ENCODE assay signal across 28 cellular contexts in the genomic region with DNA sequence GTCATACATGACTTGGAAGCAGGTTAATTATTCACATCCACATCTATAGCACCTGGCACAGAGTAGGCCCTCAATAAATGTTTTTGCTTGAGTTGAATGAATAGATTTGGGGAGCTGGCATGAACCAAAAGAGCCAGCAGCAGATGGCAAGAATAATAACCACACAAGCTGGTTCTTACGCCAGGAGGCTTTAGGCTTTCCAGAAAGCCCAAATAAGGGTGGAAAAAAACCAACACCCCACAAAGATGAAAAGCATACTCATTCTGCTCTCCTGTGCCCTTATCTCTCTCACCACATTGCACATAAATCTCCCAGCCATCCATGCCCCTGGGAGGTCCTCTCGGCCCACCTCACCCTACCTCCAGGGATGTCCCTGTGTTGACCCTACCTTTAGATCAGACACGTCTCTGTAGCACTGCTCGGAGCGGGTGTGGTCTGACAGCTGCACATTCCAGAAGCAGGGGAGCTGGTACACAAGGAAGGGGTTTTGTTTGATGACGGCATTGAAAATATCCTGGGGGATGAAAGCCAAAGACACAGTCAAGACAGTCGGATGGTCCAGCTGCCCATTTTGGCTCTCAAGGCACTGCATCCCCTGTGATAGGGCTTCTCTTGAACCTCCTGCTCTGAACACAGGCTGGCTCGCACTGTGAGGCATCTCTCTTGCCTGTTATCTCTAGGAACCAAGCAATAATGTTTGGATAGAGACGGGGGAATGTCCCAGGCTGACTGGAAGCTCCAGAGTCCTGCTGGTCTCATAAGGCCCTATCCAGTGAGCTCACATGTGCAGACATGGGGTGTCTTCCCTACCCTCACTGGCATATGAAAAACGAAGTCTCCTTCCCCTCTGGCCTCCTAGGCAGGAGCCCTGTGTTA.
A peak's percentile ranks its signal among the peaks of the same experiment; 100 is the strongest.
DNase-seq lines count a peak whose midpoint lies in the region; ATAC-seq and TF ChIP-seq lines count a peak whose summit lies in the region.
"Had no signal": no experiment of that assay in that cellular context is flagged by ENCODE, and none has a peak within 500 bp of the region (broad histone marks: within the 10 kb centered on the region; RNA-seq: fewer than 3 reads in every experiment).

No MANE protein-coding gene starts in this region.

- POLR2A ChIA-PET in activated CD4-positive, alpha-beta memory T cell treated with anti-CD3 and anti-CD28 coated beads for 36 hours (lab: Charles Lee): no interaction called here

- H3K36me3 Mint-ChIP-seq in activated CD4-positive, alpha-beta memory T cell treated with anti-CD3 and anti-CD28 coated beads for 36 hours: no peaks in the 10 kb centered on the region
- peaks cover 6% of the 10 kb centered on the region for H3K36me3 Mint-ChIP-seq in stimulated activated effector memory CD8-positive, alpha-beta T cell treated with anti-CD3 and anti-CD28 coated beads, Interleukin-12 subunit alpha, Interleukin-12 subunit beta, amount 100 ng/mL, for 72 hours
- H3K36me3 Mint-ChIP-seq: activated naive CD4-positive, alpha-beta T cell treated with anti-CD3 and anti-CD28 coated beads, Interleukin-2, amount 50 U/mL, for 24 hours had no signal

- no peaks in the 10 kb centered on the region for H3K4me1 Mint-ChIP-seq in activated CD4-positive, alpha-beta memory T cell treated with anti-CD3 and anti-CD28 coated beads for 36 hours (ENCODE audit: low read depth)
- no peaks in the 10 kb centered on the region for H3K4me1 Mint-ChIP-seq in stimulated activated effector memory CD8-positive, alpha-beta T cell treated with anti-CD3 and anti-CD28 coated beads, Interleukin-12 subunit alpha, Interleukin-12 subunit beta, amount 100 ng/mL, for 72 hours
- H3K4me1 Mint-ChIP-seq: activated CD4-positive, alpha-beta memory T cell treated with anti-CD3 and anti-CD28 coated beads, Interleukin-2, amount 10 ng/mL, durations not matched to agents 7 days and 5 days; activated naive CD4-positive, alpha-beta T cell treated with anti-CD3 and anti-CD28 coated beads, Interleukin-2, amount 50 U/mL, for 24 hours; CD4-positive, alpha-beta memory T cell; H9 had no signal

- H3K9me3 Mint-ChIP-seq in activated CD4-positive, alpha-beta memory T cell treated with anti-CD3 and anti-CD28 coated beads for 36 hours: peaks cover 22% of the 10 kb centered on the region
- peaks cover 16% of the 10 kb centered on the region for H3K9me3 Mint-ChIP-seq in stimulated activated effector memory CD8-positive, alpha-beta T cell treated with anti-CD3 and anti-CD28 coated beads, Interleukin-12 subunit alpha, Interleukin-12 subunit beta, amount 100 ng/mL, for 72 hours

- H3K4me3 Mint-ChIP-seq in activated CD4-positive, alpha-beta memory T cell treated with anti-CD3 and anti-CD28 coated beads for 36 hours: no peak overlapping the region
- H3K4me3 Mint-ChIP-seq in stimulated activated effector memory CD8-positive, alpha-beta T cell treated with anti-CD3 and anti-CD28 coated beads, Interleukin-12 subunit alpha, Interleukin-12 subunit beta, amount 100 ng/mL, for 72 hours: no peak overlapping the region
- H3K4me3 Mint-ChIP-seq: activated CD4-positive, alpha-beta memory T cell treated with anti-CD3 and anti-CD28 coated beads, Interleukin-2, amount 10 ng/mL, durations not matched to agents 7 days and 5 days; activated naive CD4-positive, alpha-beta T cell treated with anti-CD3 and anti-CD28 coated beads, Interleukin-2, amount 50 U/mL, for 24 hours; CD4-positive, alpha-beta memory T cell; H9 had no signal

- ATAC-seq in omental fat pad (ENCODE audit: low FRiP score): peak; percentile 46
- no peak for ATAC-seq in GM18907 (IDR thresholded peaks at IDR 0.05; ENCODE audit: unreplicated experiment)
- no peak for ATAC-seq in stimulated activated effector memory CD8-positive, alpha-beta T cell treated with anti-CD3 and anti-CD28 coated beads, Interleukin-12 subunit alpha, Interleukin-12 subunit beta, amount 100 ng/mL, for 72 hours
- ATAC-seq in HG03159 (IDR thresholded peaks at IDR 0.05; ENCODE audit: unreplicated experiment): no peak

- peak overlapping the region; percentile 47 for H3K27ac ChIP-seq in cingulate gyrus (ENCODE audit: low read depth, low read length)
- H3K27ac ChIP-seq: left ventricle myocardium inferior, pancreas, thoracic aorta, vagina had no signal

- H3K27ac Mint-ChIP-seq in activated CD4-positive, alpha-beta memory T cell treated with anti-CD3 and anti-CD28 coated beads for 36 hours: no peak overlapping the region
- no peak overlapping the region for H3K27ac Mint-ChIP-seq in stimulated activated effector memory CD8-positive, alpha-beta T cell treated with anti-CD3 and anti-CD28 coated beads, Interleukin-12 subunit alpha, Interleukin-12 subunit beta, amount 100 ng/mL, for 72 hours
- H3K27ac Mint-ChIP-seq: activated CD4-positive, alpha-beta memory T cell treated with anti-CD3 and anti-CD28 coated beads, Interleukin-2, amount 10 ng/mL, durations not matched to agents 7 days and 5 days; activated naive CD4-positive, alpha-beta T cell treated with anti-CD3 and anti-CD28 coated beads, Interleukin-2, amount 50 U/mL, for 24 hours; activated T-helper 2 cell treated with anti-CD3 and anti-CD28 coated beads, Interferon-gamma antibody, Interleukin-2, Interleukin-4, amounts not matched to agents 10 μg/mL and 5 μg/mL and 100 μg/mL, durations not matched to agents 14 hours and 24 hours and 36 hours; CD4-positive, alpha-beta memory T cell; H9 had no signal

- CTCF ChIA-PET in activated CD4-positive, alpha-beta memory T cell treated with anti-CD3 and anti-CD28 coated beads for 36 hours (lab: Charles Lee): no interaction called here

- H3K27me3 Mint-ChIP-seq in activated CD4-positive, alpha-beta memory T cell treated with anti-CD3 and anti-CD28 coated beads for 36 hours: no peaks in the 10 kb centered on the region
- H3K27me3 Mint-ChIP-seq: activated CD4-positive, alpha-beta memory T cell treated with anti-CD3 and anti-CD28 coated beads, Interleukin-2, amount 10 ng/mL, durations not matched to agents 7 days and 5 days; activated naive CD4-positive, alpha-beta T cell treated with anti-CD3 and anti-CD28 coated beads, Interleukin-2, amount 50 U/mL, for 24 hours; CD4-positive, alpha-beta memory T cell had no signal

- intact Hi-C loops in activated CD4-positive, alpha-beta memory T cell treated with anti-CD3 and anti-CD28 coated beads for 36 hours (cut with micrococcal nuclease): no loop called here

- no peak for TF ChIP-seq CTCF in omental fat pad (IDR thresholded peaks at IDR 0.05)

- DNase-seq in Ammon's horn (ENCODE audit: low spot score) (peak; percentile 30), NCI-H226 (peak; percentile 84), omental fat pad (ENCODE audit: low spot score) (no peak)
- no peak for DNase-seq in activated CD4-positive, alpha-beta memory T cell treated with anti-CD3 and anti-CD28 coated beads for 36 hours
- no peak for DNase-seq in stimulated activated effector memory CD8-positive, alpha-beta T cell treated with anti-CD3 and anti-CD28 coated beads, Interleukin-12 subunit alpha, Interleukin-12 subunit beta, amount 100 ng/mL, for 72 hours (ENCODE audit: low spot score in 2 of 2)
- DNase-seq: activated CD4-positive, alpha-beta memory T cell treated with anti-CD3 and anti-CD28 coated beads, Interleukin-2, amount 10 ng/mL, durations not matched to agents 7 days and 5 days; activated CD8-positive, alpha-beta memory T cell treated with anti-CD3 and anti-CD28 coated beads, Interleukin-2, amount 50 U/mL, for 48 hours; AML-193; amygdala; CD4-positive, alpha-beta memory T cell; H9; left ventricle myocardium inferior; mucosa of descending colon; NCI-H2081; NCI-H345; NCI-H774; RPMI8226; stimulated activated CD4-positive, alpha-beta T cell treated with anti-CD3 and anti-CD28 coated beads, Interleukin-12 subunit alpha, Interleukin-12 subunit beta, amount 100 ng/mL, for 4 hours; stimulated activated CD4-positive, alpha-beta T cell treated with anti-CD3 and anti-CD28 coated beads, Interleukin-4, amount 100 ng/mL, for 24 hours; stimulated activated naive CD4-positive, alpha-beta T cell had no signal

Comparison
In these comparisons a context has a peak if more than half of its experiments do, and no peak if none do; other contexts are left out.
1. DNase-seq: peak in Ammon's horn (single experiment) and NCI-H226 (single experiment); none in omental fat pad (single experiment), activated CD4-positive, alpha-beta memory T cell treated with anti-CD3 and anti-CD28 coated beads for 36 hours (single experiment) and stimulated activated effector memory CD8-positive, alpha-beta T cell treated with anti-CD3 and anti-CD28 coated beads, Interleukin-12 subunit alpha, Interleukin-12 subunit beta, amount 100 ng/mL, for 72 hours (0 of 2).